In genomic region chr9:99274016-99274415, GRCh38 we compare ENCODE assay signal across 28 cellular contexts.
"Had no signal": no experiment of that assay in that cellular context is flagged by ENCODE, and none has a peak within 500 bp of the region (broad histone marks: within the 10 kb centered on the region; RNA-seq: fewer than 3 reads in every experiment).

No MANE protein-coding gene starts in this region.

- DNase-seq: hypothalamus; immature natural killer cell; kidney; left ventricle myocardium inferior; mesendoderm; naive B cell; natural killer cell; nephron progenitor cell; occipital lobe; ovary; retina; right cardiac atrium; sigmoid colon; small intestine; stimulated activated CD4-positive, alpha-beta T cell treated with anti-CD3 and anti-CD28 coated beads, Interleukin-1b, Interleukin-23, amount 100 ng/mL, for 48 hours; stimulated activated CD4-positive, alpha-beta T cell treated with anti-CD3 and anti-CD28 coated beads, Interleukin-2, amount 100 ng/mL, for 48 hours; stimulated activated naive CD4-positive, alpha-beta T cell; stimulated activated naive CD8-positive, alpha-beta T cell treated with anti-CD3 and anti-CD28 coated beads, Interleukin-15, amount 100 ng/mL, for 72 hours; substantia nigra; uterus had no signal

- H3K27ac Mint-ChIP-seq: immature natural killer cell, mesothelial cell of epicardium, naive B cell, natural killer cell, nephron progenitor cell, neural progenitor cell, type B pancreatic cell had no signal

- H3K4me2 ChIP-seq: neural progenitor cell had no signal

- H3K27ac ChIP-seq: left ventricle myocardium inferior, neural progenitor cell, neutrophil, ovary, prostate gland, sigmoid colon, tibial nerve, uterus had no signal

- FAIRE-seq: islet of Langerhans, kidney, small intestine had no signal

- H3K9ac ChIP-seq: neural progenitor cell had no signal

- H2AFZ ChIP-seq: neural progenitor cell had no signal

- H3K4me1 Mint-ChIP-seq: immature natural killer cell; mesothelial cell of epicardium; natural killer cell; nephron progenitor cell; neural progenitor cell; stimulated activated naive CD8-positive, alpha-beta T cell treated with anti-CD3 and anti-CD28 coated beads, Interleukin-15, amount 100 ng/mL, for 72 hours had no signal

- H3K36me3 ChIP-seq: left ventricle myocardium inferior, neural progenitor cell, neutrophil, ovary, prostate gland, sigmoid colon, tibial nerve, uterus had no signal

- H3K4me3 ChIP-seq: left ventricle myocardium inferior, lung, neural progenitor cell, ovary, prostate gland, sigmoid colon, tibial nerve, uterus had no signal

- ATAC-seq: natural killer cell; right cardiac atrium; stimulated activated naive CD8-positive, alpha-beta T cell treated with anti-CD3 and anti-CD28 coated beads, Interleukin-15, amount 100 ng/mL, for 72 hours had no signal

- H3K36me3 Mint-ChIP-seq: immature natural killer cell, mesothelial cell of epicardium, naive B cell, natural killer cell, neural progenitor cell, type B pancreatic cell had no signal

- H3K4me3 Mint-ChIP-seq: immature natural killer cell; mesothelial cell of epicardium; naive B cell; natural killer cell; nephron progenitor cell; neural progenitor cell; stimulated activated naive CD8-positive, alpha-beta T cell treated with anti-CD3 and anti-CD28 coated beads, Interleukin-15, amount 100 ng/mL, for 72 hours; type B pancreatic cell had no signal

- H3K4me1 ChIP-seq: left ventricle myocardium inferior, neural progenitor cell, prostate gland, sigmoid colon, uterus had no signal

- H3K9me3 ChIP-seq: left ventricle myocardium inferior, neutrophil, ovary, prostate gland, sigmoid colon, tibial nerve, uterus had no signal

- H3K27me3 ChIP-seq: neural progenitor cell, neutrophil, ovary, sigmoid colon, tibial nerve, uterus had no signal

- H3K9me3 Mint-ChIP-seq: immature natural killer cell; naive B cell; natural killer cell; neural progenitor cell; stimulated activated naive CD8-positive, alpha-beta T cell treated with anti-CD3 and anti-CD28 coated beads, Interleukin-15, amount 100 ng/mL, for 72 hours had no signal
